16 cellular contexts compared by ENCODE assay signal in the genomic region with DNA sequence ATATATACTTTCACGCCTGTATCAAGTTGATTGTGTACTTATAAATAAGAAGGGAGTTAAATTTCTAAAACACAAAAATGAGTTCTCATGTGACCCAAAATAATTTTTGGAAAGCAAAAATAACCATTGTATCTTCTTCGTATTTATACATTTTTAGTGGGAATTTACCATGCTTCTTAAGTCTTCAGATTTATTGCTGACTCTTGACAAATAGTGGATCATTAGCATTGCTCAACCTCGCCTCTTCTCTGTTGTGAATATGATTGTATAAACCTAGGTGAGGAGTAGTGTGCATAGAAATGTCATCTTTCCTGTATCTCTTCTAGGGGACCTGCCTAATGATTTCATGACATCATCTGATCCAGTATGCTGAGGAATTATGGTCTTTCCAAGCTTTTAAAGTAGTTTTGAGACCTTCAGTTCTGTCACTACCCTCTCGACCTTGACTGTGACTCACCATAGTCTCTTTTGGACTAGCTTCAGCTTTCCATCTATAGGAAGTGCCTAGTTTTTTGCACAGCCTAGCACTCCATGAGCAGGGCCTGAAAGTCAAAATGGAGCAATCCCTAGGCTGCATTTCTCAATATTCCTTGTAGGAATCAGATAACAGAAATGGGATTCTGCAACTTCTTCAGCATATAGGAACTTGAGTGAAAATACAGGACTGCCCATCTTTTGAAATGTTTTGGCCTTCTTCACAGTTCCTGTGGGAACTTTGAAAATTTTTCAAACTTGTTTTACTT.
A peak's percentile ranks its signal among the peaks of the same experiment; 100 is the strongest.
DNase-seq lines count a peak whose midpoint lies in the region; ATAC-seq and TF ChIP-seq lines count a peak whose summit lies in the region.
"Had no signal": no experiment of that assay in that cellular context is flagged by ENCODE, and none has a peak within 500 bp of the region (broad histone marks: within the 10 kb centered on the region; RNA-seq: fewer than 3 reads in every experiment).

No MANE protein-coding gene starts in this region.

- no peaks in the 10 kb centered on the region for H3K9me3 Mint-ChIP-seq in activated naive CD8-positive, alpha-beta T cell (ENCODE audit: low read depth)
- no peaks in the 10 kb centered on the region for H3K9me3 Mint-ChIP-seq in activated naive CD8-positive, alpha-beta T cell treated with anti-CD3 and anti-CD28 coated beads for 36 hours
- H3K9me3 Mint-ChIP-seq: H9 had no signal

- no peak overlapping the region for H3K4me3 ChIP-seq in fibroblast of mammary gland (ENCODE audit: control insufficient read depth, low read depth, low read length)

- peaks cover 16% of the 10 kb centered on the region for H3K36me3 Mint-ChIP-seq in activated naive CD8-positive, alpha-beta T cell
- peaks cover 17% of the 10 kb centered on the region for H3K36me3 Mint-ChIP-seq in activated naive CD8-positive, alpha-beta T cell treated with anti-CD3 and anti-CD28 coated beads for 36 hours

- no peak for DNase-seq in activated naive CD8-positive, alpha-beta T cell treated with anti-CD3 and anti-CD28 coated beads for 36 hours
- peak; percentile 3 for DNase-seq in LHCN-M2 (ENCODE audit: low read depth)
- DNase-seq in fibroblast of mammary gland (ENCODE audit: low read depth): peak; percentile 55
- DNase-seq in NCI-H2107 (lab: John Stamatoyannopoulos, UW): no peak
- no peak for DNase-seq in SKM-1 treated with dmso at 0.1 percent for 144 hours (lab: John Stamatoyannopoulos, UW; ENCODE audit: unreplicated experiment)
- DNase-seq: C1 segment of cervical spinal cord, H9, KG1, MM.1S, NCI-H187 treated with DMSO at 0.1 percent for 48 hours, NCI-H510A treated with DMSO at 0.1 percent for 48 hours, SHP77 had no signal

- no peak for ATAC-seq in HG02642 (IDR thresholded peaks at IDR 0.05; ENCODE audit: poor library complexity, unreplicated experiment)
- ATAC-seq in HG02623 (IDR thresholded peaks at IDR 0.05; ENCODE audit: unreplicated experiment): no peak
- ATAC-seq: Panc1 had no signal

- peak overlapping the region; percentile 28 for H3K27ac Mint-ChIP-seq in activated naive CD8-positive, alpha-beta T cell
- no peak overlapping the region for H3K27ac Mint-ChIP-seq in activated naive CD8-positive, alpha-beta T cell treated with anti-CD3 and anti-CD28 coated beads for 36 hours
- H3K27ac Mint-ChIP-seq: H9 had no signal

- H3K4me1 Mint-ChIP-seq in activated naive CD8-positive, alpha-beta T cell (ENCODE audit: low read depth): no peaks in the 10 kb centered on the region
- no peaks in the 10 kb centered on the region for H3K4me1 Mint-ChIP-seq in activated naive CD8-positive, alpha-beta T cell treated with anti-CD3 and anti-CD28 coated beads for 36 hours

- no peak overlapping the region for H3K4me3 Mint-ChIP-seq in activated naive CD8-positive, alpha-beta T cell
- H3K4me3 Mint-ChIP-seq in activated naive CD8-positive, alpha-beta T cell treated with anti-CD3 and anti-CD28 coated beads for 36 hours: no peak overlapping the region
- H3K4me3 Mint-ChIP-seq: H9 had no signal

- TF ChIP-seq CTCF in fibroblast of mammary gland (conservative IDR thresholded peaks at IDR 0.05; ENCODE audit: control insufficient read depth, insufficient read depth, low read depth, low read length): no peak

- no peaks in the 10 kb centered on the region for H3K27me3 Mint-ChIP-seq in activated naive CD8-positive, alpha-beta T cell
- H3K27me3 Mint-ChIP-seq in activated naive CD8-positive, alpha-beta T cell treated with anti-CD3 and anti-CD28 coated beads for 36 hours: no peaks in the 10 kb centered on the region

Comparison
In these comparisons a context has a peak if more than half of its experiments do, and no peak if none do; other contexts are left out.
1. DNase-seq: peak in LHCN-M2 (single experiment) and fibroblast of mammary gland (single experiment); none in activated naive CD8-positive, alpha-beta T cell treated with anti-CD3 and anti-CD28 coated beads for 36 hours (single experiment), NCI-H2107 (single experiment) and SKM-1 treated with dmso at 0.1 percent for 144 hours (single experiment).